ENCODE assay signal across 1 cellular context in genomic region chr6:31665501-31666336, GRCh38.
A peak's percentile ranks its signal among the peaks of the same experiment; 100 is the strongest.
TF ChIP-seq lines count a peak whose summit lies in the region.

Gene CSNK2B, plus strand, starts transcription at chr6:31666080. Its CDS starts 752 bp downstream, at chr6:31666832.

TF ChIP-seq in HEK293, 187 proteins besides CTCF, POLR2A, EP300 and RAD21 (continued from another document):
- TF ChIP-seq, protein P1, sequence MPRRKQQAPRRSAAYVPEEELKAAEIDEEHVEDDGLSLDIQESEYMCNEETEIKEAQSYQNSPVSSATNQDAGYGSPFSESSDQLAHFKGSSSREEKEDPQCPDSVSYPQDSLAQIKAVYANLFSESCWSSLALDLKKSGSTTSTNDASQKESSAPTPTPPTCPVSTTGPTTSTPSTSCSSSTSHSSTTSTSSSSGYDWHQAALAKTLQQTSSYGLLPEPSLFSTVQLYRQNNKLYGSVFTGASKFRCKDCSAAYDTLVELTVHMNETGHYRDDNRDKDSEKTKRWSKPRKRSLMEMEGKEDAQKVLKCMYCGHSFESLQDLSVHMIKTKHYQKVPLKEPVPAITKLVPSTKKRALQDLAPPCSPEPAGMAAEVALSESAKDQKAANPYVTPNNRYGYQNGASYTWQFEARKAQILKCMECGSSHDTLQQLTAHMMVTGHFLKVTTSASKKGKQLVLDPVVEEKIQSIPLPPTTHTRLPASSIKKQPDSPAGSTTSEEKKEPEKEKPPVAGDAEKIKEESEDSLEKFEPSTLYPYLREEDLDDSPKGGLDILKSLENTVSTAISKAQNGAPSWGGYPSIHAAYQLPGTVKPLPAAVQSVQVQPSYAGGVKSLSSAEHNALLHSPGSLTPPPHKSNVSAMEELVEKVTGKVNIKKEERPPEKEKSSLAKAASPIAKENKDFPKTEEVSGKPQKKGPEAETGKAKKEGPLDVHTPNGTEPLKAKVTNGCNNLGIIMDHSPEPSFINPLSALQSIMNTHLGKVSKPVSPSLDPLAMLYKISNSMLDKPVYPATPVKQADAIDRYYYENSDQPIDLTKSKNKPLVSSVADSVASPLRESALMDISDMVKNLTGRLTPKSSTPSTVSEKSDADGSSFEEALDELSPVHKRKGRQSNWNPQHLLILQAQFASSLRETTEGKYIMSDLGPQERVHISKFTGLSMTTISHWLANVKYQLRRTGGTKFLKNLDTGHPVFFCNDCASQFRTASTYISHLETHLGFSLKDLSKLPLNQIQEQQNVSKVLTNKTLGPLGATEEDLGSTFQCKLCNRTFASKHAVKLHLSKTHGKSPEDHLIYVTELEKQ (tag by site-specific recombination; IDR thresholded peaks at IDR 0.05; ENCODE audit: borderline replicate concordance) = 0 out of 2 replicates have a peak, but pooled peaks have one; percentile 8
- TF ChIP-seq, protein P2, sequence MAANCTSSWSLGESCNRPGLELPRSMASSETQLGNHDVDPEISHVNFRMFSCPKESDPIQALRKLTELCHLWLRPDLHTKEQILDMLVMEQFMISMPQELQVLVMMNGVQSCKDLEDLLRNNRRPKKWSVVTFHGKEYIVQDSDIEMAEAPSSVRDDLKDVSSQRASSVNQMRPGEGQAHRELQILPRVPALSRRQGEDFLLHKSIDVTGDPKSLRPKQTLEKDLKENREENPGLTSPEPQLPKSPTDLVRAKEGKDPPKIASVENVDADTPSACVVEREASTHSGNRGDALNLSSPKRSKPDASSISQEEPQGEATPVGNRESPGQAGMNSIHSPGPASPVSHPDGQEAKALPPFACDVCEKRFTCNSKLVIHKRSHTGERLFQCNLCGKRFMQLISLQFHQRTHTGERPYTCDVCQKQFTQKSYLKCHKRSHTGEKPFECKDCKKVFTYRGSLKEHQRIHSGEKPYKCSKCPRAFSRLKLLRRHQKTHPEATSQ (tag by site-specific recombination; IDR thresholded peaks at IDR 0.05) = 0 out of 2 replicates have a peak, but pooled peaks have one; percentile 57
- TF ChIP-seq ZBTB20 (tag by site-specific recombination; IDR thresholded peaks at IDR 0.05) (peak; percentile 100), ZNF596 (tag by site-specific recombination; IDR thresholded peaks at IDR 0.05) (no peak), ZNF175 (tag by site-specific recombination; IDR thresholded peaks at IDR 0.05) (no peak), ZXDB (tag by site-specific recombination; IDR thresholded peaks at IDR 0.05) (peak; percentile 51), ZNF366 (tag by site-specific recombination; conservative IDR thresholded peaks at IDR 0.05) (peak; percentile 40; the same call in 1 of the 2 replicates), ZNF548 (tag by site-specific recombination; IDR thresholded peaks at IDR 0.05) (no peak), ZNF184 (tag by site-specific recombination; IDR thresholded peaks at IDR 0.05) (no peak), ZNF561 (tag by site-specific recombination; IDR thresholded peaks at IDR 0.05; ENCODE audit: borderline replicate concordance) (peak; percentile 44), ZNF623 (tag by site-specific recombination; IDR thresholded peaks at IDR 0.05) (no peak), ZNF391 (tag by site-specific recombination; IDR thresholded peaks at IDR 0.05; ENCODE audit: borderline replicate concordance, low read depth) (no peak), ZBTB17 (tag by site-specific recombination; IDR thresholded peaks at IDR 0.05) (peak; percentile 4; the same call in 1 of the 2 replicates), ZNF335 (tag by site-specific recombination; conservative IDR thresholded peaks at IDR 0.05) (peak; percentile 99)
- TF ChIP-seq, protein P3, sequence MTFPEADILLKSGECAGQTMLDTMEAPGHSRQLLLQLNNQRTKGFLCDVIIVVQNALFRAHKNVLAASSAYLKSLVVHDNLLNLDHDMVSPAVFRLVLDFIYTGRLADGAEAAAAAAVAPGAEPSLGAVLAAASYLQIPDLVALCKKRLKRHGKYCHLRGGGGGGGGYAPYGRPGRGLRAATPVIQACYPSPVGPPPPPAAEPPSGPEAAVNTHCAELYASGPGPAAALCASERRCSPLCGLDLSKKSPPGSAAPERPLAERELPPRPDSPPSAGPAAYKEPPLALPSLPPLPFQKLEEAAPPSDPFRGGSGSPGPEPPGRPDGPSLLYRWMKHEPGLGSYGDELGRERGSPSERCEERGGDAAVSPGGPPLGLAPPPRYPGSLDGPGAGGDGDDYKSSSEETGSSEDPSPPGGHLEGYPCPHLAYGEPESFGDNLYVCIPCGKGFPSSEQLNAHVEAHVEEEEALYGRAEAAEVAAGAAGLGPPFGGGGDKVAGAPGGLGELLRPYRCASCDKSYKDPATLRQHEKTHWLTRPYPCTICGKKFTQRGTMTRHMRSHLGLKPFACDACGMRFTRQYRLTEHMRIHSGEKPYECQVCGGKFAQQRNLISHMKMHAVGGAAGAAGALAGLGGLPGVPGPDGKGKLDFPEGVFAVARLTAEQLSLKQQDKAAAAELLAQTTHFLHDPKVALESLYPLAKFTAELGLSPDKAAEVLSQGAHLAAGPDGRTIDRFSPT (tag by site-specific recombination; IDR thresholded peaks at IDR 0.05) = peak; percentile 42; the same call in 1 of the 2 replicates
- TF ChIP-seq, protein P4, sequence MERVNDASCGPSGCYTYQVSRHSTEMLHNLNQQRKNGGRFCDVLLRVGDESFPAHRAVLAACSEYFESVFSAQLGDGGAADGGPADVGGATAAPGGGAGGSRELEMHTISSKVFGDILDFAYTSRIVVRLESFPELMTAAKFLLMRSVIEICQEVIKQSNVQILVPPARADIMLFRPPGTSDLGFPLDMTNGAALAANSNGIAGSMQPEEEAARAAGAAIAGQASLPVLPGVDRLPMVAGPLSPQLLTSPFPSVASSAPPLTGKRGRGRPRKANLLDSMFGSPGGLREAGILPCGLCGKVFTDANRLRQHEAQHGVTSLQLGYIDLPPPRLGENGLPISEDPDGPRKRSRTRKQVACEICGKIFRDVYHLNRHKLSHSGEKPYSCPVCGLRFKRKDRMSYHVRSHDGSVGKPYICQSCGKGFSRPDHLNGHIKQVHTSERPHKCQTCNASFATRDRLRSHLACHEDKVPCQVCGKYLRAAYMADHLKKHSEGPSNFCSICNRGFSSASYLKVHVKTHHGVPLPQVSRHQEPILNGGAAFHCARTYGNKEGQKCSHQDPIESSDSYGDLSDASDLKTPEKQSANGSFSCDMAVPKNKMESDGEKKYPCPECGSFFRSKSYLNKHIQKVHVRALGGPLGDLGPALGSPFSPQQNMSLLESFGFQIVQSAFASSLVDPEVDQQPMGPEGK (tag by site-specific recombination; IDR thresholded peaks at IDR 0.05) = peak; percentile 99
